Comparison of ENCODE assay signal across 11 cellular contexts in the genomic region with DNA sequence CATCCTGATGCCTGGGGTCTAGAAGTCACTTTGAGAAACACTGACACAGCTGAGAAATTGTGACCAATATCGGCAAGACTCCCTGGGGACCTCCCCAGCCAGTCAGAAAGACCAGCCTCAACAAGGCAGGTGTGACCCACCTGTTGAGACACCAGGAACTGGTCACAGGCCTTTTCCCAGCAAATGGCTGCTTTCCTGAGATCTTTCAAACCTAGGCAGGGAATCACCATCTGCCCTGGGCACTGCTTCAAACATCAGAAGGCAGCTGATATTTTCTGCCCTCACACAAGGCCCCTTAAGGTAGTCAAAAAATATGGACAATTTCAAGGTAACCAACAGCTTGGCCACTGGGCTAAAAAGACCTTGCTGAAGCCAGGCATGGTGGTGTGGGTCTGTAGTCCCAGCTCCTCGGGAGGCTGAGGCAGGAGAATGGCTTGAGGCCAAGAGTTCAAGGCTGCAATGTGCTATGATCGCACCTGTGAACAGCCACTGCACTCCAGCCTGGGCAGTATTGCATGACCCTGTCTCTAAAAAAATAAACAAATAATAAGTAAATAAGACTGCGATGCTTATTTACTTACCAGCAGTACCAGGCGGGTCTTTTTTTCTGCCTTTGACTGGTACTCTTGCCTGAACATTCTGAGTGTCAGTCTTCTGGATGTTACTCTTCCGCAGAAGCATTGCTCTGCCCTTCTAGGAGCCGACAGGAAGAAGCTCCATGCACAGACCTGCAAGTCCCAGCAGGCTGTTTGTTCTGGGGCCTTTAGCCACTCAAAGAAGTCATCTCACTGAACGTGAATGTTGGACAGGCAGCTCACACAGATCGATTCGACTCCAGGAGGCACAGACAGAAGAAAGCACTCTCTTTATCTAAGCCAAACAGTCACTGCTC. TPM values are rescaled to one million over a fixed set of nuclear protein-coding genes. Genes with fewer than 3 reads are reported as not detected.
A peak's percentile ranks its signal among the peaks of the same experiment; 100 is the strongest.
DNase-seq lines count a peak whose midpoint lies in the region; ATAC-seq and TF ChIP-seq lines count a peak whose summit lies in the region.
"Had no signal": no experiment of that assay in that cellular context is flagged by ENCODE, and none has a peak within 500 bp of the region (broad histone marks: within the 10 kb centered on the region; RNA-seq: fewer than 3 reads in every experiment).

No MANE protein-coding gene starts in this region.

- peaks cover 15% of the 10 kb centered on the region; the same call in 1 of the 2 replicates for H3K4me1 ChIP-seq in HEK293 (ENCODE audit: control insufficient read depth, insufficient read depth, low read length)
- H3K4me1 ChIP-seq in esophagus squamous epithelium: peaks cover 0 to 43% (median 6%) of the 10 kb centered on the region in 3 donors
- peaks cover 0 to 92% (median 92%) of the 10 kb centered on the region in 4 donors for H3K4me1 ChIP-seq in sigmoid colon

- intact Hi-C loops in esophagus squamous epithelium (cut with DNase I) (no loop called here), sigmoid colon (cut with DNase I) (loop anchor here (5.0 kb wide), 1 partner anchor 56 kb away; no protein-coding TSS in a partner anchor)

- H3K36me3 ChIP-seq in HEK293 (ENCODE audit: control insufficient read depth in 2 of 2, insufficient read depth in 1 of 2, low read length in 2 of 2): no peaks in the 10 kb centered on the region
- no peaks in the 10 kb centered on the region for H3K36me3 ChIP-seq in esophagus squamous epithelium
- peaks cover 0 to 7% (median 0%) of the 10 kb centered on the region in 4 donors for H3K36me3 ChIP-seq in sigmoid colon

- H3K27me3 ChIP-seq in esophagus squamous epithelium: no peaks in the 10 kb centered on the region
- no peaks in the 10 kb centered on the region for H3K27me3 ChIP-seq in sigmoid colon

- H3K4me3 ChIP-seq in HEK293 (ENCODE audit: low read depth, low read length) (no peak overlapping the region), esophagus squamous epithelium (peak overlapping the region; percentile 3 to 52 (median 26)), sigmoid colon (peak overlapping the region in 3 of 4 donors; percentile 11 to 26 (median 17))

- DNase-seq in UCSD-AML1 (lab: John Stamatoyannopoulos, UW; ENCODE audit: unreplicated experiment) (peak; percentile 21), esophagus squamous epithelium (lab: John Stamatoyannopoulos, UW) (no peak), sigmoid colon (no peak), NCI-H1436 treated with DMSO at 0.1 percent for 48 hours (lab: John Stamatoyannopoulos, UW) (no peak), ACHN (no peak), NCI-H1105 treated with DMSO at 0.1 percent for 48 hours (lab: John Stamatoyannopoulos, UW) (no peak)
- DNase-seq: activated CD4-positive, CD25-positive, alpha-beta regulatory T cell; activated naive CD4-positive, alpha-beta T cell treated with anti-CD3 and anti-CD28 coated beads, Interleukin-2, amount 50 U/mL, for 16 hours; AML-193 had no signal

- in situ Hi-C loops in ACHN (cut with HindIII; ENCODE audit: low pct_ligation_motif_present, low pct_unique_long_range_greater_than_20kb, low sequenced_read_pairs): no loop called here

- CTCF ChIA-PET in HEK293 (lab: Yijun Ruan, JAX): interaction anchor here (0.6 to 0.7 kb wide), 2 partner anchors 11 to 127 kb away, joined by 3 read pairs; no protein-coding TSS in a partner anchor

- no peak for ATAC-seq in HG03571 (IDR thresholded peaks at IDR 0.05; ENCODE audit: unreplicated experiment)

- no peak for TF ChIP-seq EP300 in sigmoid colon (IDR thresholded peaks at IDR 0.05)

- TF ChIP-seq POLR2A in esophagus squamous epithelium (IDR thresholded peaks at IDR 0.05) (no peak), sigmoid colon (IDR thresholded peaks at IDR 0.05) (no peak)

- POLR2A ChIA-PET in HEK293 (lab: Yijun Ruan, JAX): no interaction called here

- no peak overlapping the region for H3K27ac ChIP-seq in HEK293 (ENCODE audit: extremely low read depth, low read depth, low read length)
- peak overlapping the region; percentile 49 to 87 (median 82) for H3K27ac ChIP-seq in esophagus squamous epithelium
- peak overlapping the region; percentile 93 to 98 (median 96) for H3K27ac ChIP-seq in sigmoid colon

- TF ChIP-seq CTCF in HEK293 (tag by site-specific recombination; IDR thresholded peaks at IDR 0.05) (no peak), esophagus squamous epithelium (IDR thresholded peaks at IDR 0.05) (no peak), sigmoid colon (IDR thresholded peaks at IDR 0.05) (no peak)

- WGBS in esophagus squamous epithelium, 2 donors: 35 to 43% methylated on average over 10 of the region's 10 CpGs
- WGBS in sigmoid colon, 2 donors: 58 to 69% methylated on average over 10 of the region's 10 CpGs

- H3K9me3 ChIP-seq in HEK293 (ENCODE audit: control insufficient read depth, insufficient read depth, low read depth, low read length): no peaks in the 10 kb centered on the region
- no peaks in the 10 kb centered on the region for H3K9me3 ChIP-seq in esophagus squamous epithelium
- H3K9me3 ChIP-seq in sigmoid colon: no peaks in the 10 kb centered on the region

TF ChIP-seq in HEK293, 187 proteins besides CTCF, POLR2A, EP300 and RAD21 (continues in another document):
- TF ChIP-seq, protein P1, sequence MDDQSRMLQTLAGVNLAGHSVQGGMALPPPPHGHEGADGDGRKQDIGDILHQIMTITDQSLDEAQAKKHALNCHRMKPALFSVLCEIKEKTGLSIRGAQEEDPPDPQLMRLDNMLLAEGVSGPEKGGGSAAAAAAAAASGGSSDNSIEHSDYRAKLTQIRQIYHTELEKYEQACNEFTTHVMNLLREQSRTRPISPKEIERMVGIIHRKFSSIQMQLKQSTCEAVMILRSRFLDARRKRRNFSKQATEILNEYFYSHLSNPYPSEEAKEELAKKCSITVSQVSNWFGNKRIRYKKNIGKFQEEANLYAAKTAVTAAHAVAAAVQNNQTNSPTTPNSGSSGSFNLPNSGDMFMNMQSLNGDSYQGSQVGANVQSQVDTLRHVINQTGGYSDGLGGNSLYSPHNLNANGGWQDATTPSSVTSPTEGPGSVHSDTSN (CRISPR knock-in tag; IDR thresholded peaks at IDR 0.05): no peak
- TF ChIP-seq ZNF510 (tag by site-specific recombination; IDR thresholded peaks at IDR 0.05; ENCODE audit: insufficient replicate concordance) (no peak), ZNF501 (tag by site-specific recombination; IDR thresholded peaks at IDR 0.05) (no peak), SCRT2 (tag by site-specific recombination; IDR thresholded peaks at IDR 0.05) (peak; percentile 83), KLF8 (tag by site-specific recombination; IDR thresholded peaks at IDR 0.05) (no peak), ZFP37 (tag by site-specific recombination; IDR thresholded peaks at IDR 0.05) (no peak), KLF1 (tag by site-specific recombination; IDR thresholded peaks at IDR 0.05) (no peak), ZNF302 (tag by site-specific recombination; IDR thresholded peaks at IDR 0.05; ENCODE audit: low read depth) (no peak), ZFP41 (tag by site-specific recombination; IDR thresholded peaks at IDR 0.05; ENCODE audit: borderline replicate concordance) (no peak), ZNF140 (tag by site-specific recombination; IDR thresholded peaks at IDR 0.05) (no peak), ZNF449 (tag by site-specific recombination; IDR thresholded peaks at IDR 0.05) (no peak)
- TF ChIP-seq, protein P2, sequence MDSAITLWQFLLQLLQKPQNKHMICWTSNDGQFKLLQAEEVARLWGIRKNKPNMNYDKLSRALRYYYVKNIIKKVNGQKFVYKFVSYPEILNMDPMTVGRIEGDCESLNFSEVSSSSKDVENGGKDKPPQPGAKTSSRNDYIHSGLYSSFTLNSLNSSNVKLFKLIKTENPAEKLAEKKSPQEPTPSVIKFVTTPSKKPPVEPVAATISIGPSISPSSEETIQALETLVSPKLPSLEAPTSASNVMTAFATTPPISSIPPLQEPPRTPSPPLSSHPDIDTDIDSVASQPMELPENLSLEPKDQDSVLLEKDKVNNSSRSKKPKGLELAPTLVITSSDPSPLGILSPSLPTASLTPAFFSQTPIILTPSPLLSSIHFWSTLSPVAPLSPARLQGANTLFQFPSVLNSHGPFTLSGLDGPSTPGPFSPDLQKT (IDR thresholded peaks at IDR 0.05; ENCODE audit: borderline replicate concordance, low read depth, low read length): no peak
- TF ChIP-seq, protein P3, sequence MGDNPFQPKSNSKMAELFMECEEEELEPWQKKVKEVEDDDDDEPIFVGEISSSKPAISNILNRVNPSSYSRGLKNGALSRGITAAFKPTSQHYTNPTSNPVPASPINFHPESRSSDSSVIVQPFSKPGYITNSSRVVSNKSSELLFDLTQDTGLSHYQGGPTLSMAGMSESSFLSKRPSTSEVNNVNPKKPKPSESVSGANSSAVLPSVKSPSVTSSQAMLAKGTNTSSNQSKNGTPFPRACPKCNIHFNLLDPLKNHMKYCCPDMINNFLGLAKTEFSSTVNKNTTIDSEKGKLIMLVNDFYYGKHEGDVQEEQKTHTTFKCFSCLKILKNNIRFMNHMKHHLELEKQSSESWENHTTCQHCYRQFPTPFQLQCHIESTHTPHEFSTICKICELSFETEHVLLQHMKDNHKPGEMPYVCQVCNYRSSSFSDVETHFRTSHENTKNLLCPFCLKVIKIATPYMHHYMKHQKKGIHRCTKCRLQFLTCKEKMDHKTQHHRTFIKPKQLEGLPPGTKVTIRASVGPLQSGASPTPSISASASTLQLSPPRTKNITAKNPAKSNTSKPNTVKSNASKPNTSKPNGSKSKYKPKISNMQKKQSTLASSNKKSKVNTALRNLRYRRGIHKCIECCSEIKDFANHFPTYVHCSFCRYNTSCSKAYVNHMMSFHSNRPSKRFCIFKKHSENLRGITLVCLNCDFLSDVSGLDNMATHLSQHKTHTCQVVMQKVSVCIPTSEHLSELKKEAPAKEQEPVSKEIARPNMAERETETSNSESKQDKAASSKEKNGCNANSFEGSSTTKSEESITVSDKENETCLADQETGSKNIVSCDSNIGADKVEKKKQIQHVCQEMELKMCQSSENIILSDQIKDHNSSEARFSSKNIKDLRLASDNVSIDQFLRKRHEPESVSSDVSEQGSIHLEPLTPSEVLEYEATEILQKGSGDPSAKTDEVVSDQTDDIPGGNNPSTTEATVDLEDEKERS (tag by site-specific recombination; IDR thresholded peaks at IDR 0.05): no peak

RNA-seq across cellular contexts. Expression of gene SORBS1, which starts 59.7 kb away (rescaled TPM):
- total RNA-seq in esophagus squamous epithelium: 100 to 1,000 TPM in 1 of 4 donors, 10 to 100 TPM in 3; 23.3 to 359 (median 72.2) TPM
- 1,000 to 10,000 TPM in 2 of 4 donors, 100 to 1,000 TPM in 2; 664 to 1,403 (median 979) TPM for total RNA-seq in sigmoid colon
- 10 to 100 TPM in 2 of 3 donors, 1 to 10 TPM in 1; 8.1 to 56.2 (median 19.2) TPM for polyA plus RNA-seq in sigmoid colon
